Comparison of ENCODE assay signal across 1 cellular context in the genomic region with DNA sequence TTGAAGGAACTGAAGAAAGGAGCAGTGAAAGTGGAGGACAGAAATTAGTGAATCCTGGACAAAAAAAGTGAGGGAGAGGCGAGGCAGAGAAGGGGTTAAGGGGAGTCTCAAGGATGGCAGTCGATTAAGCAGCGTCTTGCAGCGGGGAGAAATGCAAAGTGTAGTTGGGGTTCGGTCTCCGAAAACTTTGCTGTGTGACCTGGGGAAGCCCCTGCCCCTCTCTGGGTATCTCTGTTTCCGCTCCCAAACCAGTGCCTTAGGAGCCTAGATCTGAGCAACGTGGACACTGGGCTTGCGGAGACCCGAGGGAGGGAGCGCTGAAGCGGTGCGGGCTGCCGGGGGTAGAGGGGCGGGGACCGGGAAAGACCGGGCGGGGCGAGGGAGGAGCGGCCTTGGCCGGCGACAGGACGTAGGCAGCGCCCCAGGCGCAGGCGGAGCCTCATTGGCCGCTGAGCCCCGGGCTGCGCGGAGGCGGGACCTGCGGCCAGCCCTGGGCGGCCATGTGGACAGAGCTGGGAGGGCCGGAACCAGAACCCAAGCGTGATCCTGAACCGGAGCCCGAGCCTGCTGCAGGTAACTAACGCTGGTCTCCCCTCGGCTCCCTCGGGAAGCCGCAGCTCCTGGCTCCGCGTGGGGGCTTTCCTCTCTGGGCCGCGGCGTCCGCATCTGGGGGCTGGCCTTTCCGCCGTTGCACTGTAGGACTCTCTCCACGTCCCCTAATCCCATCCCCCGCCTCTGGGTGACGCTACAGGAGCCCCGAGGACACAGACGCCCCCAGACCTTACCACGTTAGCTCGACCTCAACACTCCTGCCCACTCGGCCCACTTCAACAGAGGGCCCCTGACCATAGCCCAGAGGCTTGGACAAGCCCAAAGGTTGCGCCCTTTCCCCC.
A peak's percentile ranks its signal among the peaks of the same experiment; 100 is the strongest.
TF ChIP-seq lines count a peak whose summit lies in the region.

A gene (plus strand): TSS at position 468 of the 893 bp plus-strand sequence. CDS start 3,047 bp downstream, outside the sequence.

TF ChIP-seq in HepG2, 621 proteins besides CTCF, POLR2A, EP300 and RAD21 (continued from another document and continues in another):
- TF ChIP-seq, protein P1, sequence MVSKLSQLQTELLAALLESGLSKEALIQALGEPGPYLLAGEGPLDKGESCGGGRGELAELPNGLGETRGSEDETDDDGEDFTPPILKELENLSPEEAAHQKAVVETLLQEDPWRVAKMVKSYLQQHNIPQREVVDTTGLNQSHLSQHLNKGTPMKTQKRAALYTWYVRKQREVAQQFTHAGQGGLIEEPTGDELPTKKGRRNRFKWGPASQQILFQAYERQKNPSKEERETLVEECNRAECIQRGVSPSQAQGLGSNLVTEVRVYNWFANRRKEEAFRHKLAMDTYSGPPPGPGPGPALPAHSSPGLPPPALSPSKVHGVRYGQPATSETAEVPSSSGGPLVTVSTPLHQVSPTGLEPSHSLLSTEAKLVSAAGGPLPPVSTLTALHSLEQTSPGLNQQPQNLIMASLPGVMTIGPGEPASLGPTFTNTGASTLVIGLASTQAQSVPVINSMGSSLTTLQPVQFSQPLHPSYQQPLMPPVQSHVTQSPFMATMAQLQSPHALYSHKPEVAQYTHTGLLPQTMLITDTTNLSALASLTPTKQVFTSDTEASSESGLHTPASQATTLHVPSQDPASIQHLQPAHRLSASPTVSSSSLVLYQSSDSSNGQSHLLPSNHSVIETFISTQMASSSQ (IDR thresholded peaks at IDR 0.05; ENCODE audit: low read depth): no peak
- TF ChIP-seq, protein P1 (CRISPR knock-in tag; IDR thresholded peaks at IDR 0.05; ENCODE audit: borderline replicate concordance): no peak; the same call in 1 of the 2 replicates
- TF ChIP-seq ZNF350 (CRISPR knock-in tag; IDR thresholded peaks at IDR 0.05; ENCODE audit: borderline replicate concordance, low read depth) (peak; percentile 13; the same call in 1 of the 2 replicates), ZSCAN12 (CRISPR knock-in tag; IDR thresholded peaks at IDR 0.05) (peak; percentile 71; the same call in 1 of the 2 replicates), MLLT10 (CRISPR knock-in tag; IDR thresholded peaks at IDR 0.05) (no peak), ZKSCAN8 (CRISPR knock-in tag; IDR thresholded peaks at IDR 0.05; ENCODE audit: borderline replicate concordance) (no peak), ZNF879 (CRISPR knock-in tag; IDR thresholded peaks at IDR 0.05) (no peak), NFATC3 (CRISPR knock-in tag; IDR thresholded peaks at IDR 0.05) (no peak), POLR2G (IDR thresholded peaks at IDR 0.05; ENCODE audit: low read depth, low read length) (peak; percentile 79), SCMH1 (CRISPR knock-in tag; IDR thresholded peaks at IDR 0.05; ENCODE audit: borderline replicate concordance) (no peak), ZNF468 (CRISPR knock-in tag; IDR thresholded peaks at IDR 0.05) (no peak), ZNF264 (CRISPR knock-in tag; IDR thresholded peaks at IDR 0.05) (peak; percentile 67; the same call in 1 of the 2 replicates), POLR2AphosphoS2 (IDR thresholded peaks at IDR 0.05; ENCODE audit: low read depth, low read length) (no peak), ZNF44 (CRISPR knock-in tag; IDR thresholded peaks at IDR 0.05) (no peak), AGO2 (optimal IDR thresholded peaks at IDR 0.05; ENCODE audit: low read depth, low read length) (peak; percentile 81), JDP2 (CRISPR knock-in tag; IDR thresholded peaks at IDR 0.05; ENCODE audit: borderline replicate concordance) (no peak), ZNF317 (CRISPR knock-in tag; IDR thresholded peaks at IDR 0.05) (peak; percentile 39; the same call in 1 of the 2 replicates), FOXO1 (CRISPR knock-in tag; IDR thresholded peaks at IDR 0.05) (peak; percentile 53; the same call in 1 of the 2 replicates), KDM4B (CRISPR knock-in tag; IDR thresholded peaks at IDR 0.05) (peak; percentile 21; the same call in 1 of the 2 replicates), PHF5A (CRISPR knock-in tag; IDR thresholded peaks at IDR 0.05; ENCODE audit: low read depth, unreplicated experiment) (no peak)
- TF ChIP-seq, protein P2, sequence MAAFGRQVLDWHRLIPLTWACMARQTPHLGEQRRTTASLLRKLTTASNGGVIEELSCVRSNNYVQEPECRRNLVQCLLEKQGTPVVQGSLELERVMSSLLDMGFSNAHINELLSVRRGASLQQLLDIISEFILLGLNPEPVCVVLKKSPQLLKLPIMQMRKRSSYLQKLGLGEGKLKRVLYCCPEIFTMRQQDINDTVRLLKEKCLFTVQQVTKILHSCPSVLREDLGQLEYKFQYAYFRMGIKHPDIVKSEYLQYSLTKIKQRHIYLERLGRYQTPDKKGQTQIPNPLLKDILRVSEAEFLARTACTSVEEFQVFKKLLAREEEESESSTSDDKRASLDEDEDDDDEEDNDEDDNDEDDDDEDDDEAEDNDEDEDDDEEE (CRISPR knock-in tag; IDR thresholded peaks at IDR 0.05): peak; percentile 69; the same call in 1 of the 2 replicates
- TF ChIP-seq, protein P3, sequence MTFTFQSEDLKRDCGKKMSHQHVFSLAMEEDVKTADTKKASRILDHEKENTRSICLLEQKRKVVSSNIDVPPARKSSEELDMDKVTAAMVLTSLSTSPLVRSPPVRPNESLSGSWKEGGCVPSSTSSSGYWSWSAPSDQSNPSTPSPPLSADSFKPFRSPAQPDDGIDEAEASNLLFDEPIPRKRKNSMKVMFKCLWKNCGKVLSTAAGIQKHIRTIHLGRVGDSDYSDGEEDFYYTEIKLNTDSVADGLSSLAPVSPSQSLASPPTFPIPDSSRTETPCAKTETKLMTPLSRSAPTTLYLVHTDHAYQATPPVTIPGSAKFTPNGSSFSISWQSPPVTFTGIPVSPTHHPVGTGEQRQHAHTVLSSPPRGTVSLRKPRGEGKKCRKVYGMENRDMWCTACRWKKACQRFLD (CRISPR knock-in tag; IDR thresholded peaks at IDR 0.05; ENCODE audit: borderline replicate concordance): peak; percentile 72; the same call in 1 of the 2 replicates
- TF ChIP-seq, protein P4, sequence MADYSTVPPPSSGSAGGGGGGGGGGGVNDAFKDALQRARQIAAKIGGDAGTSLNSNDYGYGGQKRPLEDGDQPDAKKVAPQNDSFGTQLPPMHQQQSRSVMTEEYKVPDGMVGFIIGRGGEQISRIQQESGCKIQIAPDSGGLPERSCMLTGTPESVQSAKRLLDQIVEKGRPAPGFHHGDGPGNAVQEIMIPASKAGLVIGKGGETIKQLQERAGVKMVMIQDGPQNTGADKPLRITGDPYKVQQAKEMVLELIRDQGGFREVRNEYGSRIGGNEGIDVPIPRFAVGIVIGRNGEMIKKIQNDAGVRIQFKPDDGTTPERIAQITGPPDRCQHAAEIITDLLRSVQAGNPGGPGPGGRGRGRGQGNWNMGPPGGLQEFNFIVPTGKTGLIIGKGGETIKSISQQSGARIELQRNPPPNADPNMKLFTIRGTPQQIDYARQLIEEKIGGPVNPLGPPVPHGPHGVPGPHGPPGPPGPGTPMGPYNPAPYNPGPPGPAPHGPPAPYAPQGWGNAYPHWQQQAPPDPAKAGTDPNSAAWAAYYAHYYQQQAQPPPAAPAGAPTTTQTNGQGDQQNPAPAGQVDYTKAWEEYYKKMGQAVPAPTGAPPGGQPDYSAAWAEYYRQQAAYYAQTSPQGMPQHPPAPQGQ (CRISPR knock-in tag; IDR thresholded peaks at IDR 0.05; ENCODE audit: borderline replicate concordance): no peak
- TF ChIP-seq, protein P5, sequence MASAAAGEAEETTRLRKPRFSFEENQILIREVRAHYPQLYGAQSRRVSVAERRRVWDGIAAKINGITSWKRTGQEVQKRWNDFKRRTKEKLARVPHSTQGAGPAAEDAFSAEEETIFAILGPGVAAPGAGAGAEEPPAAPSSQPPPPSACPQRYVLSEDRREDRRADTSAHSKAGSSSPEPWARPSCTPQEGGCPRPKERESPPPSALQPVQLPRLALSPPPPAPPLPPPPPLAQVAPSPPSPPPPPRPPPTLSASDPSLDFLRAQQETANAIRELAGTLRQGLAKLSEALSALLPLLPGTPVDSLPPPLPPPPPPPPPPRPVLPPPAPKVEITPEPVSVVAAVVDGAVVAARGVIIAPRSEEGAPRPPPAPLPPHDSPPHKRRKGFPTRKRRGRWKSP (CRISPR knock-in tag; IDR thresholded peaks at IDR 0.05): peak; percentile 38; the same call in 1 of the 2 replicates
- TF ChIP-seq, protein P6, sequence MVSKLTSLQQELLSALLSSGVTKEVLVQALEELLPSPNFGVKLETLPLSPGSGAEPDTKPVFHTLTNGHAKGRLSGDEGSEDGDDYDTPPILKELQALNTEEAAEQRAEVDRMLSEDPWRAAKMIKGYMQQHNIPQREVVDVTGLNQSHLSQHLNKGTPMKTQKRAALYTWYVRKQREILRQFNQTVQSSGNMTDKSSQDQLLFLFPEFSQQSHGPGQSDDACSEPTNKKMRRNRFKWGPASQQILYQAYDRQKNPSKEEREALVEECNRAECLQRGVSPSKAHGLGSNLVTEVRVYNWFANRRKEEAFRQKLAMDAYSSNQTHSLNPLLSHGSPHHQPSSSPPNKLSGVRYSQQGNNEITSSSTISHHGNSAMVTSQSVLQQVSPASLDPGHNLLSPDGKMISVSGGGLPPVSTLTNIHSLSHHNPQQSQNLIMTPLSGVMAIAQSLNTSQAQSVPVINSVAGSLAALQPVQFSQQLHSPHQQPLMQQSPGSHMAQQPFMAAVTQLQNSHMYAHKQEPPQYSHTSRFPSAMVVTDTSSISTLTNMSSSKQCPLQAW (CRISPR knock-in tag; IDR thresholded peaks at IDR 0.05): no peak
- TF ChIP-seq, protein P7, sequence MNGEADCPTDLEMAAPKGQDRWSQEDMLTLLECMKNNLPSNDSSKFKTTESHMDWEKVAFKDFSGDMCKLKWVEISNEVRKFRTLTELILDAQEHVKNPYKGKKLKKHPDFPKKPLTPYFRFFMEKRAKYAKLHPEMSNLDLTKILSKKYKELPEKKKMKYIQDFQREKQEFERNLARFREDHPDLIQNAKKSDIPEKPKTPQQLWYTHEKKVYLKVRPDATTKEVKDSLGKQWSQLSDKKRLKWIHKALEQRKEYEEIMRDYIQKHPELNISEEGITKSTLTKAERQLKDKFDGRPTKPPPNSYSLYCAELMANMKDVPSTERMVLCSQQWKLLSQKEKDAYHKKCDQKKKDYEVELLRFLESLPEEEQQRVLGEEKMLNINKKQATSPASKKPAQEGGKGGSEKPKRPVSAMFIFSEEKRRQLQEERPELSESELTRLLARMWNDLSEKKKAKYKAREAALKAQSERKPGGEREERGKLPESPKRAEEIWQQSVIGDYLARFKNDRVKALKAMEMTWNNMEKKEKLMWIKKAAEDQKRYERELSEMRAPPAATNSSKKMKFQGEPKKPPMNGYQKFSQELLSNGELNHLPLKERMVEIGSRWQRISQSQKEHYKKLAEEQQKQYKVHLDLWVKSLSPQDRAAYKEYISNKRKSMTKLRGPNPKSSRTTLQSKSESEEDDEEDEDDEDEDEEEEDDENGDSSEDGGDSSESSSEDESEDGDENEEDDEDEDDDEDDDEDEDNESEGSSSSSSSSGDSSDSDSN (CRISPR knock-in tag; IDR thresholded peaks at IDR 0.05): peak; percentile 58; the same call in 1 of the 2 replicates
- TF ChIP-seq, protein P8, sequence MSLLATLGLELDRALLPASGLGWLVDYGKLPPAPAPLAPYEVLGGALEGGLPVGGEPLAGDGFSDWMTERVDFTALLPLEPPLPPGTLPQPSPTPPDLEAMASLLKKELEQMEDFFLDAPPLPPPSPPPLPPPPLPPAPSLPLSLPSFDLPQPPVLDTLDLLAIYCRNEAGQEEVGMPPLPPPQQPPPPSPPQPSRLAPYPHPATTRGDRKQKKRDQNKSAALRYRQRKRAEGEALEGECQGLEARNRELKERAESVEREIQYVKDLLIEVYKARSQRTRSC (CRISPR knock-in tag; IDR thresholded peaks at IDR 0.05; ENCODE audit: low read depth): no peak
- TF ChIP-seq, protein P9, sequence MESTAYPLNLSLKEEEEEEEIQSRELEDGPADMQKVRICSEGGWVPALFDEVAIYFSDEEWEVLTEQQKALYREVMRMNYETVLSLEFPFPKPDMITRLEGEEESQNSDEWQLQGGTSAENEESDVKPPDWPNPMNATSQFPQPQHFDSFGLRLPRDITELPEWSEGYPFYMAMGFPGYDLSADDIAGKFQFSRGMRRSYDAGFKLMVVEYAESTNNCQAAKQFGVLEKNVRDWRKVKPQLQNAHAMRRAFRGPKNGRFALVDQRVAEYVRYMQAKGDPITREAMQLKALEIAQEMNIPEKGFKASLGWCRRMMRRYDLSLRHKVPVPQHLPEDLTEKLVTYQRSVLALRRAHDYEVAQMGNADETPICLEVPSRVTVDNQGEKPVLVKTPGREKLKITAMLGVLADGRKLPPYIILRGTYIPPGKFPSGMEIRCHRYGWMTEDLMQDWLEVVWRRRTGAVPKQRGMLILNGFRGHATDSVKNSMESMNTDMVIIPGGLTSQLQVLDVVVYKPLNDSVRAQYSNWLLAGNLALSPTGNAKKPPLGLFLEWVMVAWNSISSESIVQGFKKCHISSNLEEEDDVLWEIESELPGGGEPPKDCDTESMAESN (CRISPR knock-in tag; conservative IDR thresholded peaks at IDR 0.05): no peak; the same call in 1 of the 2 replicates
- TF ChIP-seq, protein P10, sequence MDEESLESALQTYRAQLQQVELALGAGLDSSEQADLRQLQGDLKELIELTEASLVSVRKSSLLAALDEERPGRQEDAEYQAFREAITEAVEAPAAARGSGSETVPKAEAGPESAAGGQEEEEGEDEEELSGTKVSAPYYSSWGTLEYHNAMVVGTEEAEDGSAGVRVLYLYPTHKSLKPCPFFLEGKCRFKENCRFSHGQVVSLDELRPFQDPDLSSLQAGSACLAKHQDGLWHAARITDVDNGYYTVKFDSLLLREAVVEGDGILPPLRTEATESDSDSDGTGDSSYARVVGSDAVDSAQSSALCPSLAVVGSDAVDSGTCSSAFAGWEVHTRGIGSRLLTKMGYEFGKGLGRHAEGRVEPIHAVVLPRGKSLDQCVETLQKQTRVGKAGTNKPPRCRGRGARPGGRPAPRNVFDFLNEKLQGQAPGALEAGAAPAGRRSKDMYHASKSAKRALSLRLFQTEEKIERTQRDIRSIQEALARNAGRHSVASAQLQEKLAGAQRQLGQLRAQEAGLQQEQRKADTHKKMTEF (CRISPR knock-in tag; IDR thresholded peaks at IDR 0.05): peak; percentile 71
